In the genomic region with DNA sequence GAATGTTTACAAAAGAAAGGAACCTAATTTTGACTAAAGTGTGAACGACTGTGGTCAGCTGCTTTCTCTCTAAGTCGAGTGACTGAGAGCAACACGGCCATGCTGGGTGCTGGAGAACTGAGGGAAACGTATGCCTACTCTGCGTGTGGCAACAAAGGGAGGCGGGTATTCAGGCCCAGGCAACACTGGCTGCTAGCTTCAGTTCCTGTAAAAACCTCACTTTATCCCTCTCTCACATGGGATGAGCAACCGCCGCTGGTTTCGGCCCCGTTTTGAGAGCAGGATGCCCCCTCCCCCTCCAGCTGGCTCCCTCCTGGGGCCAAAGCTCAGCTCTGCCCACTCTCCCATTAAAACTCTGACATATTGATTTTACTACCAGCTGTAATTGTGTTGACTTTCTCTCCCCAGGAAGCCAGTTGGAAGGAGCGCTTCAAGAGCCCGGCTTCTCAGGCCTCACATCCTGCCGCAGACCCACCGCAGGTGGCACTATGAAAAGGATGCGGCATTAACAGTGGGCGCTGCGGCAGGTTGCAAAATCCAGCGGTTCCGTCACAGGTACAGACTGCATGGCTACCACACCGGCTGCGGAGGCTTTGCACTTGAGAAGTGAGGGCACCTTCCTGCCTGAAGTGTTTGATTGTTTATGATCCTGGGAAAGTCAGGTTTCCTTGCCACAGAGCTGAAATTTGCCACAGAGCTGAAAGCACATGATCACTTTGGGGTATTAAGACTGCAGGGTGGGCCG, we compare ENCODE assay signal across 8 cellular contexts. TPM values are rescaled to one million over a fixed set of nuclear protein-coding genes. Genes with fewer than 3 reads are reported as not detected.
DNase-seq lines count a peak whose midpoint lies in the region; ATAC-seq and TF ChIP-seq lines count a peak whose summit lies in the region.

No MANE protein-coding gene starts in this region.

- H3K27me3 Mint-ChIP-seq in glutamatergic neuron (ENCODE audit: unreplicated experiment): peaks cover 4% of the 10 kb centered on the region

- DNase-seq in DMS153 treated with DMSO at 0.1 percent for 48 hours (lab: John Stamatoyannopoulos, UW; ENCODE audit: unreplicated experiment) (peak; percentile 96), NCI-H2029 treated with DMSO at 0.1 percent for 48 hours (lab: John Stamatoyannopoulos, UW) (peak; percentile 45), glutamatergic neuron (peak; percentile 66), occipital lobe (lab: John Stamatoyannopoulos, UW) (no peak)
- DNase-seq in activated CD8-positive, alpha-beta memory T cell treated with anti-CD3 and anti-CD28 coated beads, Interleukin-2, amount 50 U/mL, for 1 hour (ENCODE audit: extremely low read depth): peak; percentile 37
- DNase-seq in stimulated activated CD4-positive, alpha-beta T cell treated with anti-CD3 and anti-CD28 coated beads, Interleukin-12 subunit alpha, Interleukin-12 subunit beta, amount 100 ng/mL, for 4 hours: peak; percentile 16

- peaks cover 1% of the 10 kb centered on the region for H3K9me3 Mint-ChIP-seq in glutamatergic neuron (ENCODE audit: unreplicated experiment)

- ATAC-seq in HG03439 (IDR thresholded peaks at IDR 0.05; ENCODE audit: unreplicated experiment) (no peak), GM18909 (IDR thresholded peaks at IDR 0.05; ENCODE audit: poor library complexity, unreplicated experiment) (no peak)

- H3K4me1 Mint-ChIP-seq in glutamatergic neuron (ENCODE audit: low read depth, unreplicated experiment): peaks cover 37% of the 10 kb centered on the region

- peak overlapping the region; percentile 62 for H3K27ac Mint-ChIP-seq in glutamatergic neuron (ENCODE audit: unreplicated experiment)

- no peaks in the 10 kb centered on the region for H3K36me3 Mint-ChIP-seq in glutamatergic neuron (ENCODE audit: unreplicated experiment)

- no peak for TF ChIP-seq CTCF in glutamatergic neuron (IDR thresholded peaks at IDR 0.05; ENCODE audit: partially characterized antibody, unreplicated experiment)

- H3K4me3 Mint-ChIP-seq in glutamatergic neuron (ENCODE audit: unreplicated experiment): peak overlapping the region; percentile 23

RNA-seq across cellular contexts. Expression of a gene that starts 12.7 kb away (rescaled TPM):
- 72.2 TPM for total RNA-seq in glutamatergic neuron (ENCODE audit: unreplicated experiment)
- 14.3 TPM for total RNA-seq in occipital lobe

RNA-seq across cellular contexts. Expression of a gene that starts 50.8 kb away (rescaled TPM):
- total RNA-seq in glutamatergic neuron (ENCODE audit: unreplicated experiment) (not detected), occipital lobe (not detected)
